Comparison of ENCODE assay signal across 9 cellular contexts in genomic region chr1:5481889-5482288, GRCh38.
DNase-seq lines count a peak whose midpoint lies in the region; ATAC-seq and TF ChIP-seq lines count a peak whose summit lies in the region.
"Had no signal": no experiment of that assay in that cellular context is flagged by ENCODE, and none has a peak within 500 bp of the region (broad histone marks: within the 10 kb centered on the region; RNA-seq: fewer than 3 reads in every experiment).

No MANE protein-coding gene starts in this region.

- no peaks in the 10 kb centered on the region for H3K27me3 ChIP-seq in brain microvascular endothelial cell (replicated peaks)

- TF ChIP-seq CTCF in mucosa of descending colon (IDR thresholded peaks at IDR 0.05) (no peak), type B pancreatic cell (conservative IDR thresholded peaks at IDR 0.05) (peak; percentile 68), brain microvascular endothelial cell (IDR thresholded peaks at IDR 0.05; ENCODE audit: low read depth, low read length, missing control alignments) (no peak)

- H3K36me3 ChIP-seq in mucosa of descending colon (ENCODE audit: low read depth) = no peaks in the 10 kb centered on the region
- no peaks in the 10 kb centered on the region for H3K36me3 ChIP-seq in brain microvascular endothelial cell (replicated peaks)

- ATAC-seq in mucosa of descending colon = peak; percentile 72

- in situ Hi-C loops in brain microvascular endothelial cell (cut with HindIII; ENCODE audit: low pct_ligation_motif_present, low sequenced_read_pairs) = no loop called here

- H3K9me3 ChIP-seq in mucosa of descending colon = no peaks in the 10 kb centered on the region

- intact Hi-C loops in mucosa of descending colon (cut with DNase I, micrococcal nuclease) = no loop called here

- no peaks in the 10 kb centered on the region for H3K9me3 Mint-ChIP-seq in activated T-cell treated with anti-CD3 and anti-CD28 coated beads, Interleukin-2, amount 50 U/mL, for 24 hours
- H3K9me3 Mint-ChIP-seq in type B pancreatic cell = peaks cover 6% of the 10 kb centered on the region

- peaks cover 7% of the 10 kb centered on the region for H3K4me1 Mint-ChIP-seq in activated T-cell treated with anti-CD3 and anti-CD28 coated beads, Interleukin-2, amount 50 U/mL, for 24 hours (ENCODE audit: low read depth)
- H3K4me1 Mint-ChIP-seq in type B pancreatic cell (ENCODE audit: unreplicated experiment) = peaks cover 8% of the 10 kb centered on the region

- peaks cover 7% of the 10 kb centered on the region for H3K27me3 Mint-ChIP-seq in activated T-cell treated with anti-CD3 and anti-CD28 coated beads, Interleukin-2, amount 50 U/mL, for 24 hours
- H3K27me3 Mint-ChIP-seq in type B pancreatic cell = peaks cover 65% of the 10 kb centered on the region

- H3K4me3 Mint-ChIP-seq in activated T-cell treated with anti-CD3 and anti-CD28 coated beads, Interleukin-2, amount 50 U/mL, for 24 hours = no peak overlapping the region
- no peak overlapping the region for H3K4me3 Mint-ChIP-seq in type B pancreatic cell

- no peak overlapping the region for H3K27ac Mint-ChIP-seq in activated T-cell treated with anti-CD3 and anti-CD28 coated beads, Interleukin-2, amount 50 U/mL, for 24 hours
- peak overlapping the region; percentile 2 for H3K27ac Mint-ChIP-seq in type B pancreatic cell

- H3K4me1 ChIP-seq in mucosa of descending colon (ENCODE audit: low read depth) = no peaks in the 10 kb centered on the region

- no peak overlapping the region for H3K27ac ChIP-seq in brain microvascular endothelial cell
- H3K27ac ChIP-seq: SK-N-MC had no signal

- DNase-seq in activated gamma-delta T cell treated with Interleukin-2 at 50 U/mL for 16 hours (peak; percentile 9), activated gamma-delta T cell (lab: John Stamatoyannopoulos, UW) (no peak), mucosa of descending colon (peak in 2 of 3 donors; percentile 15 to 27), type B pancreatic cell (ENCODE audit: extremely low spot score, unreplicated experiment) (no peak), brain microvascular endothelial cell (no peak), DMS114 treated with DMSO at 0.1 percent for 48 hours (lab: John Stamatoyannopoulos, UW; ENCODE audit: unreplicated experiment) (no peak), NCI-H446 (lab: John Stamatoyannopoulos, UW) (no peak)
- peak; percentile 53 for DNase-seq in activated T-cell treated with anti-CD3 and anti-CD28 coated beads, Interleukin-2, amount 50 U/mL, for 24 hours

- no peaks in the 10 kb centered on the region for H3K36me3 Mint-ChIP-seq in activated T-cell treated with anti-CD3 and anti-CD28 coated beads, Interleukin-2, amount 50 U/mL, for 24 hours (ENCODE audit: low read depth)
- no peaks in the 10 kb centered on the region for H3K36me3 Mint-ChIP-seq in type B pancreatic cell

- H3K4me3 ChIP-seq in mucosa of descending colon (no peak overlapping the region), brain microvascular endothelial cell (ENCODE audit: low read depth, low read length) (no peak overlapping the region)
- H3K4me3 ChIP-seq: SK-N-MC had no signal

Comparison
In these comparisons a context has a peak if more than half of its experiments do, and no peak if none do; other contexts are left out.
1. DNase-seq: peak in activated gamma-delta T cell treated with Interleukin-2 at 50 U/mL for 16 hours (single experiment), activated T-cell treated with anti-CD3 and anti-CD28 coated beads, Interleukin-2, amount 50 U/mL, for 24 hours (single experiment) and mucosa of descending colon (2 of 3); none in activated gamma-delta T cell (single experiment), type B pancreatic cell (single experiment), brain microvascular endothelial cell (single experiment), DMS114 treated with DMSO at 0.1 percent for 48 hours (single experiment) and NCI-H446 (0 of 2).